Comparison of ENCODE assay signal across 14 cellular contexts in genomic region chr18:51654441-51655326, GRCh38.
DNase-seq lines count a peak whose midpoint lies in the region; ATAC-seq and TF ChIP-seq lines count a peak whose summit lies in the region.
"Had no signal": no experiment of that assay in that cellular context is flagged by ENCODE, and none has a peak within 500 bp of the region (broad histone marks: within the 10 kb centered on the region; RNA-seq: fewer than 3 reads in every experiment).

No MANE protein-coding gene starts in this region.

- peaks cover 0 to 38% (median 26%) of the 10 kb centered on the region in 5 donors for H3K27me3 Mint-ChIP-seq in naive thymus-derived CD4-positive, alpha-beta T cell

- POLR2A ChIA-PET in naive thymus-derived CD4-positive, alpha-beta T cell (lab: Charles Lee): no interaction called here

- H3K9me3 ChIP-seq in tibial artery: no peaks in the 10 kb centered on the region
- no peaks in the 10 kb centered on the region for H3K9me3 ChIP-seq in naive thymus-derived CD4-positive, alpha-beta T cell (ENCODE audit: control insufficient read depth in 2 of 3, low read length in 3 of 3)
- H3K9me3 ChIP-seq: right atrium auricular region had no signal

- H3K4me1 ChIP-seq in tibial artery: no peaks in the 10 kb centered on the region
- no peaks in the 10 kb centered on the region for H3K4me1 ChIP-seq in naive thymus-derived CD4-positive, alpha-beta T cell (ENCODE audit: control insufficient read depth in 2 of 2, insufficient read depth in 2 of 2, low read length in 2 of 2)
- H3K4me1 ChIP-seq: right atrium auricular region had no signal

- H3K27me3 ChIP-seq in tibial artery: no peaks in the 10 kb centered on the region
- H3K27me3 ChIP-seq in naive thymus-derived CD4-positive, alpha-beta T cell (ENCODE audit: control insufficient read depth in 2 of 2, insufficient read depth in 2 of 2, low read length in 2 of 2): no peaks in the 10 kb centered on the region
- H3K27me3 ChIP-seq: right atrium auricular region had no signal

- ATAC-seq in GM18909 (IDR thresholded peaks at IDR 0.05; ENCODE audit: poor library complexity, unreplicated experiment) (peak; percentile 64), HG02588 (IDR thresholded peaks at IDR 0.05; ENCODE audit: unreplicated experiment) (peak; percentile 67), HG03571 (IDR thresholded peaks at IDR 0.05; ENCODE audit: unreplicated experiment) (peak; percentile 39)
- no peak for ATAC-seq in naive thymus-derived CD4-positive, alpha-beta T cell
- ATAC-seq: stimulated activated naive CD8-positive, alpha-beta T cell treated with anti-CD3 and anti-CD28 coated beads, Interleukin-15, Interleukin-2, amounts not matched to agents 100 U/mL and 50 U/mL, for 24 hours had no signal

- CTCF ChIA-PET in naive thymus-derived CD4-positive, alpha-beta T cell (lab: Charles Lee): no interaction called here

- H3K4me3 Mint-ChIP-seq in naive thymus-derived CD4-positive, alpha-beta T cell: no peak overlapping the region

- H3K36me3 ChIP-seq in tibial artery: no peaks in the 10 kb centered on the region
- no peaks in the 10 kb centered on the region for H3K36me3 ChIP-seq in naive thymus-derived CD4-positive, alpha-beta T cell (ENCODE audit: control insufficient read depth in 2 of 3, insufficient read depth in 3 of 3, low read length in 3 of 3)
- H3K36me3 ChIP-seq: right atrium auricular region had no signal

- TF ChIP-seq CTCF in tibial artery (IDR thresholded peaks at IDR 0.05): no peak

- DNase-seq in islet precursor cell (peak; percentile 67), Ammon's horn (ENCODE audit: low spot score) (no peak), tibial artery (no peak), NCI-H1105 (lab: John Stamatoyannopoulos, UW) (no peak)
- no peak for DNase-seq in naive thymus-derived CD4-positive, alpha-beta T cell
- DNase-seq: DMS79; kidney glomerular epithelial cell; stimulated activated naive CD8-positive, alpha-beta T cell treated with anti-CD3 and anti-CD28 coated beads, Interleukin-15, Interleukin-2, amounts not matched to agents 100 U/mL and 50 U/mL, for 24 hours had no signal

- H3K9me3 Mint-ChIP-seq in naive thymus-derived CD4-positive, alpha-beta T cell: peaks cover 0 to 2% (median 0%) of the 10 kb centered on the region in 11 donors

- no peak overlapping the region for H3K27ac ChIP-seq in tibial artery
- H3K27ac ChIP-seq in naive thymus-derived CD4-positive, alpha-beta T cell (ENCODE audit: low read depth, low read length): no peak overlapping the region
- H3K27ac ChIP-seq: coronary artery, right atrium auricular region, RWPE1 had no signal

- no peaks in the 10 kb centered on the region for H3K36me3 Mint-ChIP-seq in naive thymus-derived CD4-positive, alpha-beta T cell

- peaks cover 0 to 1% (median 0%) of the 10 kb centered on the region in 7 donors for H3K4me1 Mint-ChIP-seq in naive thymus-derived CD4-positive, alpha-beta T cell

- no peak overlapping the region for H3K4me3 ChIP-seq in tibial artery
- H3K4me3 ChIP-seq in naive thymus-derived CD4-positive, alpha-beta T cell (ENCODE audit: low read length): no peak overlapping the region
- H3K4me3 ChIP-seq: coronary artery, right atrium auricular region had no signal

- H3K27ac Mint-ChIP-seq in naive thymus-derived CD4-positive, alpha-beta T cell: no peak overlapping the region

- intact Hi-C loops in tibial artery (cut with DNase I; ENCODE audit: low total_unique reads): no loop called here
- intact Hi-C loops in naive thymus-derived CD4-positive, alpha-beta T cell (cut with micrococcal nuclease): no loop called here
